ENCODE assay signal across 1 cellular context in genomic region chr18:23412351-23412964, GRCh38.
TF ChIP-seq lines count a peak whose summit lies in the region.

No MANE protein-coding gene starts in this region.

TF ChIP-seq in K562, 482 proteins besides CTCF, POLR2A, EP300 and RAD21 (continued from another document):
- no peak for TF ChIP-seq STAG1 (CRISPR knock-in tag; IDR thresholded peaks at IDR 0.05; ENCODE audit: borderline replicate concordance)
- no peak for TF ChIP-seq CBX3 (IDR thresholded peaks at IDR 0.05; ENCODE audit: borderline replicate concordance in 1 of 2, low read length in 2 of 2)
- 0 out of 2 replicates have a peak, but pooled peaks have one; percentile 1 for TF ChIP-seq CC2D1A (IDR thresholded peaks at IDR 0.05)
- no peak for TF ChIP-seq SETDB1 (IDR thresholded peaks at IDR 0.05; ENCODE audit: low read length)
- TF ChIP-seq HNRNPLL (IDR thresholded peaks at IDR 0.05; ENCODE audit: low read depth, low read length, poor library complexity, severe bottlenecking): no peak
- no peak for TF ChIP-seq ARID1B (IDR thresholded peaks at IDR 0.05)
- TF ChIP-seq ZBTB17 (CRISPR knock-in tag; IDR thresholded peaks at IDR 0.05): no peak
- TF ChIP-seq ATF3 (IDR thresholded peaks at IDR 0.05): 0 out of 2 replicates have a peak, but pooled peaks have one; percentile 26
- no peak for TF ChIP-seq ATF3 (CRISPR knock-in tag; conservative IDR thresholded peaks at IDR 0.05)
- TF ChIP-seq POLR3G (IDR thresholded peaks at IDR 0.05; ENCODE audit: extremely low read depth, insufficient read length, insufficient replicate concordance): no peak
- no peak for TF ChIP-seq ID3 (CRISPR knock-in tag; IDR thresholded peaks at IDR 0.05)
- TF ChIP-seq ID3 (tag; IDR thresholded peaks at IDR 0.05): no peak
- TF ChIP-seq GABPA (tag; conservative IDR thresholded peaks at IDR 0.05; ENCODE audit: low read depth): no peak
- no peak for TF ChIP-seq PPARD (CRISPR knock-in tag; IDR thresholded peaks at IDR 0.05)
- no peak for TF ChIP-seq HOMEZ (CRISPR knock-in tag; IDR thresholded peaks at IDR 0.05)
- TF ChIP-seq TRIM24 (IDR thresholded peaks at IDR 0.05): peak; percentile 39 to 55; a peak in 2 of 4 replicates
- no peak for TF ChIP-seq ZBTB34 (CRISPR knock-in tag; IDR thresholded peaks at IDR 0.05)
- no peak for TF ChIP-seq JUNB (CRISPR knock-in tag; conservative IDR thresholded peaks at IDR 0.05)
- no peak for TF ChIP-seq RAD51 (IDR thresholded peaks at IDR 0.05; ENCODE audit: borderline replicate concordance, low read depth)
TF ChIP-seq in K562: peak in this region for 3.
